8 cellular contexts compared by ENCODE assay signal in the genomic region with DNA sequence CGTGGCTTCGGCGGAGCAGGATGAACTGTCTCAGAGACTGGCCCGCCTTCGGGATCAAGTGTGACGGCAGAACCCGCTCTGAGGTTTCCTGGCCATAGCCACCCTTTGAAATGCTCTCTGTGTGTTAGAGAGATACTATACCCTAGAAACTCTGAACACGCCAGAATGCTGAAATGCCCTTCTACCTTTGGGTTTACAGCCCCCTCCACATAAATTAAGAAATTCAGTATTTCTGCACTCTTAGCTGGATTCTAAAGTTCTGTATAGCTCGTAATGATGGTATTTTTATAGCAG. TPM values are rescaled to one million over a fixed set of nuclear protein-coding genes. Genes with fewer than 3 reads are reported as not detected.
DNase-seq lines count a peak whose midpoint lies in the region; ATAC-seq, FAIRE-seq and TF ChIP-seq lines count a peak whose summit lies in the region.

No MANE protein-coding gene starts in this region.

- no peaks in the 10 kb centered on the region for H3K9me1 ChIP-seq in K562 (ENCODE audit: control insufficient read depth, insufficient read depth, low read length)

- H3K9me3 Mint-ChIP-seq in activated naive CD4-positive, alpha-beta T cell treated with anti-CD3 and anti-CD28 coated beads, Interleukin-2, amount 10 ng/mL, durations not matched to agents 7 days and 5 days, result no peaks in the 10 kb centered on the region
- H3K9me3 Mint-ChIP-seq in memory B cell, result no peaks in the 10 kb centered on the region

- TF ChIP-seq POLR2A in K562 (conservative IDR thresholded peaks at IDR 0.05) (no peak), upper lobe of left lung (IDR thresholded peaks at IDR 0.05) (no peak)

- H3K4me3 ChIP-seq in K562 (peak overlapping the region; percentile 97), upper lobe of left lung (peak overlapping the region; percentile 71 to 92 (median 78))

- WGBS in K562 (ENCODE audit: insufficient coverage, low coverage, missing lambda C conversion rate), result under 1% methylated on average over 9 of the region's 9 CpGs
- 2 to 12% methylated on average over 2 to 3 of the region's 9 CpGs for WGBS in upper lobe of left lung, 2 donors

- H3K27me3 Mint-ChIP-seq in activated naive CD4-positive, alpha-beta T cell treated with anti-CD3 and anti-CD28 coated beads, Interleukin-2, amount 10 ng/mL, durations not matched to agents 7 days and 5 days, result peaks cover 18% of the 10 kb centered on the region
- H3K27me3 Mint-ChIP-seq in memory B cell, result no peaks in the 10 kb centered on the region

- no peak for DNase-seq in activated naive CD4-positive, alpha-beta T cell treated with anti-CD3 and anti-CD28 coated beads, Interleukin-2, amount 10 ng/mL, durations not matched to agents 7 days and 5 days
- no peak for DNase-seq in activated naive CD4-positive, alpha-beta T cell treated with anti-CD3 and anti-CD28 coated beads, Interleukin-2, amount 50 U/mL, for 16 hours
- DNase-seq in K562 (ENCODE audit: extremely low read depth in 1 of 4, low spot score in 3 of 4) (peak in 1 of 4 experiments; percentile 35), memory B cell (ENCODE audit: low spot score in 2 of 2) (peak in 1 of 2 donors; percentile 28), upper lobe of left lung (no peak), NCI-H748 treated with DMSO at 0.1 percent for 48 hours (lab: John Stamatoyannopoulos, UW) (no peak)

- H3K4me1 ChIP-seq in K562 (replicated peaks in 1 of 2; ENCODE audit: control insufficient read depth in 2 of 2, insufficient read depth in 2 of 2, low read length in 2 of 2), result peaks cover 16 to 20% of the 10 kb centered on the region in 2 experiments; a peak in 4 of 5 replicates
- peaks cover 16 to 50% (median 34%) of the 10 kb centered on the region in 4 donors for H3K4me1 ChIP-seq in upper lobe of left lung

- ATAC-seq in K562, result no peak; the same call in 2 of the 3 replicates
- ATAC-seq in memory B cell (ENCODE audit: low read depth), result no peak
- ATAC-seq in upper lobe of left lung (ENCODE audit: low FRiP score in 2 of 2), result no peak
- ATAC-seq in HG03439 (IDR thresholded peaks at IDR 0.05; ENCODE audit: unreplicated experiment), result no peak
- ATAC-seq in GM18519 (IDR thresholded peaks at IDR 0.05; ENCODE audit: low FRiP score, unreplicated experiment), result no peak

- in situ Hi-C loops in K562 (cut with MboI), result no loop called here

- no peak for FAIRE-seq in K562 (lab: Jason Lieb, UNC)

- H3K36me3 ChIP-seq in K562 (ENCODE audit: control insufficient read depth, insufficient read depth, low read length) (0 out of 3 replicates have a peak, but pooled peaks cover 2% of the 10 kb centered on the region), upper lobe of left lung (peaks cover 0 to 13% (median 0%) of the 10 kb centered on the region in 4 donors)

- H2AFZ ChIP-seq in K562 (ENCODE audit: low read depth, low read length), result peak overlapping the region; percentile 97

- peaks cover 8% of the 10 kb centered on the region for H3K36me3 Mint-ChIP-seq in activated naive CD4-positive, alpha-beta T cell treated with anti-CD3 and anti-CD28 coated beads, Interleukin-2, amount 10 ng/mL, durations not matched to agents 7 days and 5 days
- no peaks in the 10 kb centered on the region for H3K36me3 Mint-ChIP-seq in memory B cell

- no peak for TF ChIP-seq CTCF in K562 (IDR thresholded peaks at IDR 0.05 in 2 of 3, conservative IDR thresholded peaks at IDR 0.05 in 1 of 3; ENCODE audit: insufficient read depth in 2 of 3, low read depth in 1 of 3, low read length in 3 of 3)
- TF ChIP-seq CTCF in upper lobe of left lung (IDR thresholded peaks at IDR 0.05), result no peak

- no peak for TF ChIP-seq RAD21 in K562 (CRISPR knock-in tag; conservative IDR thresholded peaks at IDR 0.05 in 1 of 2, IDR thresholded peaks at IDR 0.05 in 1 of 2)

- H3K4me2 ChIP-seq in K562 (ENCODE audit: insufficient read depth, low read length), result peak overlapping the region; percentile 100

- no peaks in the 10 kb centered on the region for H3K27me3 ChIP-seq in K562 (ENCODE audit: control insufficient read depth in 2 of 2, insufficient read depth in 2 of 2, low read length in 2 of 2)
- no peaks in the 10 kb centered on the region for H3K27me3 ChIP-seq in upper lobe of left lung

- CTCF ChIA-PET in activated naive CD4-positive, alpha-beta T cell treated with anti-CD3 and anti-CD28 coated beads, Interleukin-2, amount 10 ng/mL, durations not matched to agents 7 days and 5 days (lab: Charles Lee), result no interaction called here
- CTCF ChIA-PET in K562 (lab: Yijun Ruan, JAX; ENCODE audit: low intra/inter-chr PET ratio), result no interaction called here

- POLR2A ChIA-PET in K562 (lab: Yijun Ruan, JAX), result interaction anchor here (0.7 to 1.2 kb wide), 2 partner anchors 8 to 15 kb away, joined by 3 read pairs; no protein-coding TSS in a partner anchor

- H4K20me1 ChIP-seq in K562 (replicated peaks; ENCODE audit: control insufficient read depth, insufficient read depth, low read length), result 0 out of 2 replicates have a peak, but pooled peaks cover 4% of the 10 kb centered on the region

- peaks cover 35% of the 10 kb centered on the region for H3K4me1 Mint-ChIP-seq in activated naive CD4-positive, alpha-beta T cell treated with anti-CD3 and anti-CD28 coated beads, Interleukin-2, amount 10 ng/mL, durations not matched to agents 7 days and 5 days
- peaks cover 16% of the 10 kb centered on the region for H3K4me1 Mint-ChIP-seq in memory B cell

- peak overlapping the region; percentile 96 for H3K9ac ChIP-seq in K562 (ENCODE audit: insufficient read depth in 1 of 2, low read depth in 2 of 2, low read length in 2 of 2)

- peak overlapping the region; percentile 99 for H3K4me3 Mint-ChIP-seq in activated naive CD4-positive, alpha-beta T cell treated with anti-CD3 and anti-CD28 coated beads, Interleukin-2, amount 10 ng/mL, durations not matched to agents 7 days and 5 days
- H3K4me3 Mint-ChIP-seq in memory B cell, result peak overlapping the region; percentile 100

- peak overlapping the region; percentile 99 for H3K27ac Mint-ChIP-seq in activated naive CD4-positive, alpha-beta T cell treated with anti-CD3 and anti-CD28 coated beads, Interleukin-2, amount 10 ng/mL, durations not matched to agents 7 days and 5 days
- peak overlapping the region; percentile 97 for H3K27ac Mint-ChIP-seq in memory B cell

- no peak for TF ChIP-seq EP300 in K562 (IDR thresholded peaks at IDR 0.05; ENCODE audit: low read length)
- TF ChIP-seq EP300 in upper lobe of left lung (IDR thresholded peaks at IDR 0.05), result no peak

- H3K27ac ChIP-seq in K562 (ENCODE audit: extremely low read depth, low read depth, low read length) (peak overlapping the region; percentile 83), upper lobe of left lung (peak overlapping the region; percentile 95 to 97 (median 96))

- peaks cover 24% of the 10 kb centered on the region for H3K79me2 ChIP-seq in K562 (ENCODE audit: control insufficient read depth, insufficient read depth, low read length)

- no TSS peak for BruUV-seq in K562 (replicated peaks; lab: Mats Ljungman, UMichigan)

- intact Hi-C loops in K562 (cut with micrococcal nuclease), result no loop called here

- H3K9me3 ChIP-seq in K562 (replicated peaks; ENCODE audit: control insufficient read depth, insufficient read depth, low read depth, low read length) (no peaks in the 10 kb centered on the region), upper lobe of left lung (no peaks in the 10 kb centered on the region)

RNA-seq across cellular contexts. Expression of a gene that starts 0.8 kb away (rescaled TPM):
- total RNA-seq in K562 (2011; cell fraction: chromatin; rRNA removed; ENCODE audit: low replicate concordance), result 8.3 and 13.4 TPM in 2 replicates
- total RNA-seq in K562 (2011; cell fraction: nucleolus; rRNA removed), result 10.8 and 11.2 TPM in 2 replicates
- total RNA-seq in K562 (2011; cell fraction: nucleoplasm; rRNA removed), result 15.5 and 19.1 TPM in 2 replicates
- 22.3 and 22.9 TPM in 2 replicates for total RNA-seq in K562 (2014; rRNA removed)
- total RNA-seq in K562 (2014; rRNA removed; fragmentation: Illumina TruSeq; extraction: Trizol), result 18.7 and 21.7 TPM in 2 replicates
- total RNA-seq in K562 (2015; rRNA removed; fragmentation: Illumina TruSeq; extraction: Trizol), result 15.6 and 17.6 TPM in 2 replicates
- 17.1 and 21.3 TPM in 2 replicates for total RNA-seq in K562 (2021)
- polyA plus RNA-seq in K562 (2011; rRNA removed), result 17.7 and 19.0 TPM in 2 replicates
- polyA plus RNA-seq in K562 (2011; cell fraction: cytosol; rRNA removed), result 15.7 and 19.8 TPM in 2 replicates
- 11.0 and 12.8 TPM in 2 replicates for polyA plus RNA-seq in K562 (2011; cell fraction: nucleus; rRNA removed)
- 16.6 and 23.6 TPM in 2 replicates for polyA plus RNA-seq in K562 (2012)
- polyA plus RNA-seq in K562 (2014; fragmentation: Illumina TruSeq; extraction: Trizol), result 20.3 and 22.6 TPM in 2 replicates
- 10 to 100 TPM; 12.3 to 14.5 TPM for polyA plus RNA-seq in K562 (2014; fragmentation: Nextera tagmentation; extraction: Ambion mirVana)
- 27.9 and 29.9 TPM in 2 replicates for polyA plus RNA-seq in K562 (2014; rRNA removed)
- polyA minus RNA-seq in K562 (2011; rRNA and poly(A)+ RNA removed), result 16.9 and 22.1 TPM in 2 replicates
- polyA minus RNA-seq in K562 (2011; cell fraction: cytosol; rRNA and poly(A)+ RNA removed), result 6.8 and 7.9 TPM in 2 replicates
- polyA minus RNA-seq in K562 (2011; cell fraction: nucleus; rRNA and poly(A)+ RNA removed), result 5.1 and 10.0 TPM in 2 replicates
- 10 to 100 TPM; 29.3 to 61.4 (median 50.0) TPM for total RNA-seq in upper lobe of left lung

RNA-seq across cellular contexts. Expression of a gene that starts 56.1 kb away (rescaled TPM):
- 60.6 and 93.7 TPM in 2 replicates for total RNA-seq in K562 (2011; cell fraction: chromatin; rRNA removed; ENCODE audit: low replicate concordance)
- 51.7 and 62.2 TPM in 2 replicates for total RNA-seq in K562 (2011; cell fraction: nucleolus; rRNA removed)
- 58.4 and 67.3 TPM in 2 replicates for total RNA-seq in K562 (2011; cell fraction: nucleoplasm; rRNA removed)
- 11.2 and 12.8 TPM in 2 replicates for total RNA-seq in K562 (2014; rRNA removed)
- 12.8 and 14.7 TPM in 2 replicates for total RNA-seq in K562 (2014; rRNA removed; fragmentation: Illumina TruSeq; extraction: Trizol)
- total RNA-seq in K562 (2015; rRNA removed; fragmentation: Illumina TruSeq; extraction: Trizol), result 10.7 and 11.7 TPM in 2 replicates
- total RNA-seq in K562 (2021), result 14.2 and 17.4 TPM in 2 replicates
- 18.2 and 19.2 TPM in 2 replicates for polyA plus RNA-seq in K562 (2011; rRNA removed)
- 10.3 and 11.9 TPM in 2 replicates for polyA plus RNA-seq in K562 (2011; cell fraction: cytosol; rRNA removed)
- 50.1 and 55.3 TPM in 2 replicates for polyA plus RNA-seq in K562 (2011; cell fraction: nucleus; rRNA removed)
- 10.9 and 18.8 TPM in 2 replicates for polyA plus RNA-seq in K562 (2012)
- polyA plus RNA-seq in K562 (2014; fragmentation: Illumina TruSeq; extraction: Trizol), result 11.0 and 12.8 TPM in 2 replicates
- 10 to 100 TPM; 13.3 to 13.4 TPM for polyA plus RNA-seq in K562 (2014; fragmentation: Nextera tagmentation; extraction: Ambion mirVana)
- 12.8 and 19.5 TPM in 2 replicates for polyA plus RNA-seq in K562 (2014; rRNA removed)
- polyA minus RNA-seq in K562 (2011; rRNA and poly(A)+ RNA removed), result 14.8 and 16.9 TPM in 2 replicates
- polyA minus RNA-seq in K562 (2011; cell fraction: cytosol; rRNA and poly(A)+ RNA removed), result 6.4 and 6.9 TPM in 2 replicates
- 17.6 and 27.8 TPM in 2 replicates for polyA minus RNA-seq in K562 (2011; cell fraction: nucleus; rRNA and poly(A)+ RNA removed)
- 100 to 1,000 TPM in 1 of 6 donors, 10 to 100 TPM in 5; 37.4 to 114 (median 75.3) TPM for total RNA-seq in upper lobe of left lung
